In genomic region chr6:125826695-125827463, GRCh38 we compare ENCODE assay signal across 19 cellular contexts.
"Had no signal": no experiment of that assay in that cellular context is flagged by ENCODE, and none has a peak within 500 bp of the region (broad histone marks: within the 10 kb centered on the region; RNA-seq: fewer than 3 reads in every experiment).

No MANE protein-coding gene starts in this region.

- DNase-seq: activated CD4-positive, alpha-beta memory T cell treated with anti-CD3 and anti-CD28 coated beads, Interleukin-2, amount 10 ng/mL, durations not matched to agents 7 days and 5 days; activated CD4-positive, alpha-beta T cell treated with anti-CD3 and anti-CD28 coated beads for 4 hours; activated CD8-positive, alpha-beta memory T cell treated with anti-CD3 and anti-CD28 coated beads, Interleukin-2, amount 10 ng/mL, durations not matched to agents 7 days and 5 days; activated gamma-delta T cell treated with Interleukin-2 at 50 U/mL for 16 hours; activated naive CD8-positive, alpha-beta T cell treated with anti-CD3 and anti-CD28 coated beads, Interleukin-2, amount 10 ng/mL, durations not matched to agents 7 days and 5 days; activated T-cell treated with anti-CD3 and anti-CD28 coated beads for 4 hours; amygdala; cortex of kidney; heart right ventricle; left colon; stimulated activated CD4-positive, alpha-beta T cell treated with anti-CD3 and anti-CD28 coated beads, Interleukin-2, amount 100 ng/mL, for 48 hours; stimulated activated CD8-positive, alpha-beta memory T cell treated with anti-CD3 and anti-CD28 coated beads, Interleukin-4, amount 100 ng/mL, for 48 hours; stimulated activated naive CD4-positive, alpha-beta T cell; T-helper 1 cell; T1000; testis had no signal

- ATAC-seq: activated CD8-positive, alpha-beta memory T cell treated with anti-CD3 and anti-CD28 coated beads, Interleukin-2, amount 10 ng/mL, durations not matched to agents 7 days and 5 days; left colon; WTC11 had no signal

- H3K4me3 Mint-ChIP-seq: activated CD4-positive, alpha-beta memory T cell treated with anti-CD3 and anti-CD28 coated beads, Interleukin-2, amount 10 ng/mL, durations not matched to agents 7 days and 5 days; activated CD8-positive, alpha-beta memory T cell treated with anti-CD3 and anti-CD28 coated beads, Interleukin-2, amount 10 ng/mL, durations not matched to agents 7 days and 5 days; activated naive CD8-positive, alpha-beta T cell treated with anti-CD3 and anti-CD28 coated beads, Interleukin-2, amount 10 ng/mL, durations not matched to agents 7 days and 5 days; memory B cell; type B pancreatic cell; WTC11 had no signal

- H3K27me3 Mint-ChIP-seq: activated CD4-positive, alpha-beta memory T cell treated with anti-CD3 and anti-CD28 coated beads, Interleukin-2, amount 10 ng/mL, durations not matched to agents 7 days and 5 days; activated CD8-positive, alpha-beta memory T cell treated with anti-CD3 and anti-CD28 coated beads, Interleukin-2, amount 10 ng/mL, durations not matched to agents 7 days and 5 days; activated naive CD8-positive, alpha-beta T cell treated with anti-CD3 and anti-CD28 coated beads, Interleukin-2, amount 10 ng/mL, durations not matched to agents 7 days and 5 days; memory B cell; type B pancreatic cell had no signal

- H3K27ac Mint-ChIP-seq: activated CD4-positive, alpha-beta memory T cell treated with anti-CD3 and anti-CD28 coated beads, Interleukin-2, amount 10 ng/mL, durations not matched to agents 7 days and 5 days; activated CD8-positive, alpha-beta memory T cell treated with anti-CD3 and anti-CD28 coated beads, Interleukin-2, amount 10 ng/mL, durations not matched to agents 7 days and 5 days; activated naive CD8-positive, alpha-beta T cell treated with anti-CD3 and anti-CD28 coated beads, Interleukin-2, amount 10 ng/mL, durations not matched to agents 7 days and 5 days; memory B cell; type B pancreatic cell; WTC11 had no signal

- H3K36me3 Mint-ChIP-seq: type B pancreatic cell, WTC11 had no signal

- H3K9me3 Mint-ChIP-seq: activated CD4-positive, alpha-beta memory T cell treated with anti-CD3 and anti-CD28 coated beads, Interleukin-2, amount 10 ng/mL, durations not matched to agents 7 days and 5 days; activated naive CD8-positive, alpha-beta T cell treated with anti-CD3 and anti-CD28 coated beads, Interleukin-2, amount 10 ng/mL, durations not matched to agents 7 days and 5 days; memory B cell; type B pancreatic cell had no signal
